26 cellular contexts compared by ENCODE assay signal in the genomic region with DNA sequence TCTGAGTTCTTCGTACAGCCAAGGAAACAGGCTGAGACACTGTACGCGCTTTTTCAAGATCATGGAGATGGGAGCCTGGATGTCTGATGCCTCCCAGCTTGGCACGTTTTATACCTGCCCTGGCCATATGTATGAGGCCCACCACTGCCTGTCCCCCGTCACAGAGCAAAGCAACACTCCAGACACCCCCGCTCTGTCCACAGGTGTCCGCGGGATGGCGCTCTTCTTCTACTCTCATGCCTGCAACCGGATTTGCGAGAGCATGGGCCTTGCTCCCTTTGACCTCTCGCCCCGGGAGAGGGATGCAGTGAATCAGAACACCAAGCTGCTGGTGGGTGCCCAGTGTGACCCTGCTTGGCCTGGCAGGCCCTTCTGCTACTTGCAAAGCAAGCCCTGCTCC.
"Had no signal": no experiment of that assay in that cellular context is flagged by ENCODE, and none has a peak within 500 bp of the region (broad histone marks: within the 10 kb centered on the region; RNA-seq: fewer than 3 reads in every experiment).

No MANE protein-coding gene starts in this region.

- H3K4me2 ChIP-seq: hepatocyte had no signal

- FAIRE-seq: endothelial cell of umbilical vein, kidney, small intestine, urothelium cell line had no signal

- H3K27me3 Mint-ChIP-seq: dendritic cell treated with granulocyte-macrophage colony-stimulating factor and Interleukin-4, amounts not matched to agents 40 ng/mL and 50 ng/mL, for 4 days; memory B cell; progenitor cell of endocrine pancreas had no signal

- H3K27me3 ChIP-seq: colonic mucosa, esophagus muscularis mucosa, foreskin keratinocyte, gastroesophageal sphincter, heart left ventricle, hepatocyte, right lobe of liver, testis, tibial artery, upper lobe of left lung had no signal

- H3K4me1 ChIP-seq: colonic mucosa, esophagus muscularis mucosa, foreskin keratinocyte, gastroesophageal sphincter, heart left ventricle, parathyroid adenoma, right lobe of liver, testis, tibial artery, upper lobe of left lung had no signal

- H3K36me3 Mint-ChIP-seq: natural killer cell had no signal

- H3K4me3 ChIP-seq: colonic mucosa, esophagus muscularis mucosa, gastroesophageal sphincter, heart left ventricle, hepatocyte, lung, right lobe of liver, testis, tibial artery, upper lobe of left lung had no signal

- H3K9me3 Mint-ChIP-seq: natural killer cell had no signal

- DNase-seq: colonic mucosa; effector CD8-positive, alpha-beta T cell; foreskin keratinocyte; heart left ventricle; kidney; natural killer cell; right lobe of liver; small intestine; stimulated activated CD4-positive, alpha-beta T cell treated with anti-CD3 and anti-CD28 coated beads, Interleukin-15, amount 100 ng/mL, for 24 hours; stimulated activated CD4-positive, alpha-beta T cell treated with anti-CD3 and anti-CD28 coated beads, Interleukin-2, amount 100 ng/mL, for 48 hours; stimulated activated naive CD8-positive, alpha-beta T cell treated with anti-CD3 and anti-CD28 coated beads, Interleukin-15, Interleukin-2, amounts not matched to agents 100 U/mL and 50 U/mL, for 24 hours; substantia nigra; testis; tibial artery had no signal

- H3K9ac ChIP-seq: parathyroid adenoma had no signal

- H3K79me2 ChIP-seq: hepatocyte, parathyroid adenoma had no signal

- H3K4me3 Mint-ChIP-seq: dendritic cell treated with granulocyte-macrophage colony-stimulating factor and Interleukin-4, amounts not matched to agents 40 ng/mL and 50 ng/mL, for 4 days; memory B cell; natural killer cell; neural crest cell had no signal

- H2AFZ ChIP-seq: hepatocyte, parathyroid adenoma had no signal

- H3K4me1 Mint-ChIP-seq: memory B cell had no signal

- H3K27ac ChIP-seq: colonic mucosa, esophagus muscularis mucosa, foreskin keratinocyte, gastroesophageal sphincter, heart left ventricle, hepatocyte, parathyroid adenoma, right lobe of liver, testis, tibial artery, upper lobe of left lung had no signal

- H3K27ac Mint-ChIP-seq: dendritic cell treated with granulocyte-macrophage colony-stimulating factor and Interleukin-4, amounts not matched to agents 40 ng/mL and 50 ng/mL, for 4 days; memory B cell; natural killer cell; progenitor cell of endocrine pancreas had no signal

- H3K9me3 ChIP-seq: colonic mucosa, right lobe of liver, testis, upper lobe of left lung had no signal
